Comparison of ENCODE assay signal across 18 cellular contexts in the genomic region with DNA sequence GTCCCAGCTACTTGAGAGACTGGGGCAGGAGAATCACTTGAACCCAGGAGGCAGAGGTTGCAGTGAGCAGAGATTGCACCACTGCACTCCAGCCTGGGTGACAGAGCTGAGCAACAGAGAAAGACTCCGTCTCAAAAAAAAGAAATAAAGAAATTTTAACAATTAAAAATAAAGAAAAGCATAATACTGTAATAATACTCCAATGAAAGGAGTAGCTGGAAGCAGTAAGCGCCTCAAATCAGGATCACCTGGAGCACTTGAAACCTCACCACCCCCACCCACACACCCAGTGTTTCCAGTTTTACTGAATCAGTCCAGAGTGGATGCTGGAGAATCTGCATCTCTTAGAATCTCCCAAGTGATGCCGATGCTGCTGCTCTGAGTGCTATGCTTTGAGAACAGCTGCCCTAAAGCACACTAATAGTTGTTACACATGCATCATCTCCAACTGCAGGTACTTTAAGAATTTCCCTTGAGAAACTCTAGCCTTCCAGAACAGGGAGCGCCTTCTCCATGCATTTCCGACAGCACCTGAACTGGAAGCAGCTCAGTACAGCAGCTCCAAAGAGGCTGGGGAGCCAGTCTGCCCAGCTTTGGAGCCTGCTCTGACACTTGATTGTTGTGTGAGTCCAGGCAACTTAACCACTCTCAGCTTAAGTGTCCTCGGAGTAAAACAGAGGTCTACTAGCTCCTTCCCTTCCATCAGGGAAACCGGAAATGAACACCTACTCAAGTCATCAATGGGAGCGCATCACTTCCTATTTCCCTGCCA. TPM values are rescaled to one million over a fixed set of nuclear protein-coding genes. Genes with fewer than 3 reads are reported as not detected.
A peak's percentile ranks its signal among the peaks of the same experiment; 100 is the strongest.
DNase-seq lines count a peak whose midpoint lies in the region; ATAC-seq and TF ChIP-seq lines count a peak whose summit lies in the region.
"Had no signal": no experiment of that assay in that cellular context is flagged by ENCODE, and none has a peak within 500 bp of the region (broad histone marks: within the 10 kb centered on the region; RNA-seq: fewer than 3 reads in every experiment).

No MANE protein-coding gene starts in this region.

- no peak overlapping the region for H3K27ac Mint-ChIP-seq in CD4-positive, alpha-beta T cell
- H3K27ac Mint-ChIP-seq: natural killer cell treated with Interleukin-12 subunit alpha and Interleukin-12 subunit beta and Interleukin-15 and Interleukin-18, amount 100 ng/mL, for 72 hours had no signal

- peaks cover 4% of the 10 kb centered on the region for H3K36me3 Mint-ChIP-seq in CD4-positive, alpha-beta T cell (ENCODE audit: low read depth)
- H3K36me3 Mint-ChIP-seq: natural killer cell treated with Interleukin-12 subunit alpha and Interleukin-12 subunit beta and Interleukin-15 and Interleukin-18, amount 100 ng/mL, for 72 hours had no signal

- ATAC-seq in CD4-positive, alpha-beta T cell (ENCODE audit: poor library complexity): no peak
- ATAC-seq in psoas muscle: no peak
- ATAC-seq in GM19455 (IDR thresholded peaks at IDR 0.05; ENCODE audit: unreplicated experiment): no peak
- no peak for ATAC-seq in HG02571 (IDR thresholded peaks at IDR 0.05; ENCODE audit: unreplicated experiment)
- ATAC-seq: natural killer cell treated with Interleukin-12 subunit alpha and Interleukin-12 subunit beta and Interleukin-15 and Interleukin-18, amount 100 ng/mL, for 72 hours; sciatic nerve had no signal

- POLR2A ChIA-PET in CD4-positive, alpha-beta T cell (lab: Charles Lee): no interaction called here

- H3K9me3 Mint-ChIP-seq in CD4-positive, alpha-beta T cell: no peaks in the 10 kb centered on the region
- H3K9me3 Mint-ChIP-seq: natural killer cell treated with Interleukin-12 subunit alpha and Interleukin-12 subunit beta and Interleukin-15 and Interleukin-18, amount 100 ng/mL, for 72 hours had no signal

- peak overlapping the region; percentile 52 for H3K4me3 Mint-ChIP-seq in CD4-positive, alpha-beta T cell

- 83 to 92% (median 88%) methylated on average over 8 of the region's 8 CpGs for WGBS in psoas muscle, 3 donors

- CTCF ChIA-PET in CD4-positive, alpha-beta T cell (lab: Charles Lee): interaction anchor here (1.0 kb wide), 1 partner anchor 107 kb away, joined by 3 read pairs; no protein-coding TSS in a partner anchor

- no peak for TF ChIP-seq CTCF in CD4-positive, alpha-beta T cell (IDR thresholded peaks at IDR 0.05)
- TF ChIP-seq CTCF in LNCaP clone FGC (IDR thresholded peaks at IDR 0.05; ENCODE audit: control insufficient read depth, extremely low read depth, insufficient read depth): no peak
- TF ChIP-seq CTCF in epithelial cell of esophagus (IDR thresholded peaks at IDR 0.05; ENCODE audit: insufficient read depth, low read depth, low read length, missing control alignments): no peak
- TF ChIP-seq CTCF in psoas muscle (IDR thresholded peaks at IDR 0.05): no peak

- H3K27me3 ChIP-seq in CD4-positive, alpha-beta T cell (ENCODE audit: control insufficient read depth, insufficient read depth, low read length): no peaks in the 10 kb centered on the region
- H3K27me3 ChIP-seq in psoas muscle (ENCODE audit: insufficient read depth in 3 of 3, low read length in 2 of 3): no peaks in the 10 kb centered on the region
- H3K27me3 ChIP-seq: BE2C, dorsolateral prefrontal cortex, tibial artery had no signal

- no peaks in the 10 kb centered on the region for H3K27me3 Mint-ChIP-seq in CD4-positive, alpha-beta T cell

- peak overlapping the region; percentile 13; the same call in 1 of the 2 replicates for H3K4me3 ChIP-seq in LNCaP clone FGC (ENCODE audit: low read depth, low read length)
- no peak overlapping the region for H3K4me3 ChIP-seq in epithelial cell of esophagus (ENCODE audit: low read length)
- H3K4me3 ChIP-seq in psoas muscle: no peak overlapping the region
- H3K4me3 ChIP-seq: dorsolateral prefrontal cortex, tibial artery had no signal

- H3K27ac ChIP-seq in CD4-positive, alpha-beta T cell (ENCODE audit: low read depth, low read length): no peak overlapping the region
- peak overlapping the region; percentile 37 for H3K27ac ChIP-seq in psoas muscle
- H3K27ac ChIP-seq: dorsolateral prefrontal cortex, tibial artery had no signal

- H3K9me3 ChIP-seq in CD4-positive, alpha-beta T cell (ENCODE audit: control insufficient read depth, low read length): no peaks in the 10 kb centered on the region
- H3K9me3 ChIP-seq in psoas muscle: no peaks in the 10 kb centered on the region
- H3K9me3 ChIP-seq: BE2C, tibial artery had no signal

- intact Hi-C loops in CD4-positive, alpha-beta T cell (cut with DNase I, micrococcal nuclease): no loop called here
- intact Hi-C loops in psoas muscle (cut with DNase I): loop anchor here (5.0 to 10.0 kb wide), 2 partner anchors 84 to 614 kb away; no protein-coding TSS in a partner anchor

- DNase-seq in CD4-positive, alpha-beta T cell: no peak
- DNase-seq in LNCaP clone FGC (ENCODE audit: low read depth): no peak
- peak; percentile 25 for DNase-seq in epithelial cell of esophagus (ENCODE audit: low read depth)
- no peak for DNase-seq in psoas muscle
- no peak for DNase-seq in DMS153 treated with DMSO at 0.1 percent for 48 hours (lab: John Stamatoyannopoulos, UW; ENCODE audit: unreplicated experiment)
- DNase-seq in anterior cingulate cortex (lab: John Stamatoyannopoulos, UW): no peak
- DNase-seq: activated effector memory CD4-positive, alpha-beta T cell treated with anti-CD3 and anti-CD28 coated beads, Interleukin-2, amount 50 U/mL, for 16 hours; BE2C; DMS79 treated with DMSO at 0.1 percent for 48 hours; dorsolateral prefrontal cortex; KG1; NCI-H526; stimulated activated CD4-positive, alpha-beta T cell treated with anti-CD3 and anti-CD28 coated beads, Interleukin-4, amount 100 ng/mL, for 1 hour; tibial artery had no signal

- H3K4me1 ChIP-seq in psoas muscle: peaks cover 22% of the 10 kb centered on the region
- H3K4me1 ChIP-seq: BE2C had no signal

- H3K4me1 Mint-ChIP-seq in CD4-positive, alpha-beta T cell (ENCODE audit: low read depth): peaks cover 25% of the 10 kb centered on the region

- no peaks in the 10 kb centered on the region for H3K36me3 ChIP-seq in psoas muscle (ENCODE audit: insufficient read depth in 1 of 2, low read depth in 1 of 2)
- H3K36me3 ChIP-seq: BE2C, tibial artery had no signal

RNA-seq across cellular contexts. Expression of gene ABCC4, which starts 2.9 kb away (rescaled TPM):
- total RNA-seq in CD4-positive, alpha-beta T cell: 1 to 10 TPM; 4.0 to 4.4 TPM
- total RNA-seq in psoas muscle: 10 to 100 TPM in 1 of 4 donors, 1 to 10 TPM in 3; 4.3 to 25.2 (median 6.6) TPM
- 1 to 10 TPM; 2.3 to 6.1 (median 3.2) TPM for polyA plus RNA-seq in psoas muscle

Comparison
In these comparisons a context has a peak if more than half of its experiments do, and no peak if none do; other contexts are left out.
1. intact Hi-C loops: an anchor here in psoas muscle (5.0 to 10.0 kb wide); none called in CD4-positive, alpha-beta T cell.